ENCODE assay signal across 8 cellular contexts in genomic region chr20:35305682-35306556, GRCh38. TPM values are rescaled to one million over a fixed set of nuclear protein-coding genes. Genes with fewer than 3 reads are reported as not detected.
DNase-seq lines count a peak whose midpoint lies in the region; ATAC-seq, FAIRE-seq and TF ChIP-seq lines count a peak whose summit lies in the region.

No MANE protein-coding gene starts in this region.

- intact Hi-C loops in mucosa of descending colon (cut with DNase I, micrococcal nuclease): no loop called here

- peaks cover 50% of the 10 kb centered on the region for H3K4me1 ChIP-seq in SJCRH30
- H3K4me1 ChIP-seq in astrocyte (ENCODE audit: insufficient read depth, low read length): peaks cover 85% of the 10 kb centered on the region
- peaks cover 9% of the 10 kb centered on the region for H3K4me1 ChIP-seq in mucosa of descending colon (ENCODE audit: low read depth)

- H3K36me3 ChIP-seq in SJCRH30 (no peaks in the 10 kb centered on the region), astrocyte (ENCODE audit: insufficient read depth, low read length) (no peaks in the 10 kb centered on the region), mucosa of descending colon (ENCODE audit: low read depth) (no peaks in the 10 kb centered on the region)

- H3K27ac Mint-ChIP-seq in astrocyte (ENCODE audit: unreplicated experiment): peak overlapping the region; percentile 100
- H3K27ac Mint-ChIP-seq in stimulated activated naive CD8-positive, alpha-beta T cell treated with anti-CD3 and anti-CD28 coated beads, Interleukin-15, amount 100 ng/mL, for 72 hours: peak overlapping the region; percentile 66 to 96

- H3K27ac ChIP-seq in SJCRH30 (peak overlapping the region; percentile 93), astrocyte (ENCODE audit: low read depth, low read length) (peak overlapping the region; percentile 100)

- peaks cover 66% of the 10 kb centered on the region for H3K4me1 Mint-ChIP-seq in astrocyte (ENCODE audit: low read depth, unreplicated experiment)
- H3K4me1 Mint-ChIP-seq in stimulated activated naive CD8-positive, alpha-beta T cell treated with anti-CD3 and anti-CD28 coated beads, Interleukin-15, amount 100 ng/mL, for 72 hours: peaks cover 59% of the 10 kb centered on the region

- no peaks in the 10 kb centered on the region for H3K27me3 Mint-ChIP-seq in astrocyte (ENCODE audit: low read depth, unreplicated experiment)
- no peaks in the 10 kb centered on the region for H3K27me3 Mint-ChIP-seq in stimulated activated naive CD8-positive, alpha-beta T cell treated with anti-CD3 and anti-CD28 coated beads, Interleukin-15, amount 100 ng/mL, for 72 hours

- H3K36me3 Mint-ChIP-seq in astrocyte (ENCODE audit: low read depth, unreplicated experiment): peaks cover 9% of the 10 kb centered on the region

- ATAC-seq in GM18520 (IDR thresholded peaks at IDR 0.05; ENCODE audit: unreplicated experiment): peak; percentile 52
- peak; percentile 75 for ATAC-seq in mucosa of descending colon
- peak; percentile 99 for ATAC-seq in stimulated activated naive CD8-positive, alpha-beta T cell treated with anti-CD3 and anti-CD28 coated beads, Interleukin-15, amount 100 ng/mL, for 72 hours
- ATAC-seq in HG02759 (IDR thresholded peaks at IDR 0.05; ENCODE audit: unreplicated experiment): no peak
- no peak for ATAC-seq in HG03025 (IDR thresholded peaks at IDR 0.05; ENCODE audit: low FRiP score, unreplicated experiment)
- ATAC-seq in HG03432 (IDR thresholded peaks at IDR 0.05; ENCODE audit: unreplicated experiment): no peak

- H3K9me3 Mint-ChIP-seq in astrocyte (ENCODE audit: unreplicated experiment): peaks cover 3% of the 10 kb centered on the region
- H3K9me3 Mint-ChIP-seq in stimulated activated naive CD8-positive, alpha-beta T cell treated with anti-CD3 and anti-CD28 coated beads, Interleukin-15, amount 100 ng/mL, for 72 hours: no peaks in the 10 kb centered on the region

- DNase-seq in SJCRH30: peak; percentile 99
- peak; percentile 100 for DNase-seq in astrocyte (ENCODE audit: low read depth)
- DNase-seq in mucosa of descending colon: peak in 1 of 3 donors; percentile 70
- DNase-seq in stimulated activated naive CD8-positive, alpha-beta T cell treated with anti-CD3 and anti-CD28 coated beads, Interleukin-15, amount 100 ng/mL, for 72 hours: peak; percentile 81 to 92

- TF ChIP-seq CTCF in astrocyte (IDR thresholded peaks at IDR 0.05; ENCODE audit: insufficient read depth, low read depth, low read length) (no peak), mucosa of descending colon (IDR thresholded peaks at IDR 0.05) (no peak)

- peak overlapping the region; percentile 61 for H3K4me3 Mint-ChIP-seq in astrocyte (ENCODE audit: unreplicated experiment)
- H3K4me3 Mint-ChIP-seq in stimulated activated naive CD8-positive, alpha-beta T cell treated with anti-CD3 and anti-CD28 coated beads, Interleukin-15, amount 100 ng/mL, for 72 hours: peak overlapping the region; percentile 60 to 74

- no peaks in the 10 kb centered on the region for H3K9me3 ChIP-seq in SJCRH30 (replicated peaks)
- H3K9me3 ChIP-seq in astrocyte (ENCODE audit: insufficient read depth, low read depth, low read length): no peaks in the 10 kb centered on the region
- no peaks in the 10 kb centered on the region for H3K9me3 ChIP-seq in mucosa of descending colon

- H3K27me3 ChIP-seq in SJCRH30 (no peaks in the 10 kb centered on the region), astrocyte (ENCODE audit: insufficient read depth, low read length) (no peaks in the 10 kb centered on the region)

- peaks cover 8% of the 10 kb centered on the region for H3K79me2 ChIP-seq in astrocyte (ENCODE audit: insufficient read depth, low read length)

- peak overlapping the region; percentile 51 for H3K4me2 ChIP-seq in astrocyte (ENCODE audit: low read length)

- peak; percentile 95 for FAIRE-seq in astrocyte (lab: Jason Lieb, UNC)

- peak overlapping the region; percentile 84 for H3K9ac ChIP-seq in astrocyte (ENCODE audit: low read length)

- no peak overlapping the region for H2AFZ ChIP-seq in astrocyte (ENCODE audit: low read depth, low read length)

- H4K20me1 ChIP-seq in astrocyte (ENCODE audit: insufficient read depth, low read length): no peaks in the 10 kb centered on the region

- no peak overlapping the region for H3K4me3 ChIP-seq in SJCRH30
- no peak overlapping the region for H3K4me3 ChIP-seq in astrocyte (ENCODE audit: insufficient read depth, low read depth, low read length)
- no peak overlapping the region for H3K4me3 ChIP-seq in mucosa of descending colon

RNA-seq across cellular contexts. Expression of gene FAM83C, which starts 13.7 kb away (rescaled TPM):
- total RNA-seq in SJCRH30 (2014; rRNA removed; shearing (Covaris generic)): 0.10 TPM in 1 of 2 replicates, not detected in the other
- total RNA-seq in astrocyte (not detected in 2 replicates), mucosa of descending colon (under 1 TPM in 2 of 3 donors, not detected in 1; 0.13 to 0.41 TPM)

RNA-seq across cellular contexts. Expression of gene EIF6, which starts 21.3 kb away (rescaled TPM):
- 142 and 157 TPM in 2 replicates for total RNA-seq in SJCRH30 (2014; rRNA removed; shearing (Covaris generic))
- 232 and 271 TPM in 2 replicates for total RNA-seq in astrocyte
- total RNA-seq in mucosa of descending colon: 100 to 1,000 TPM; 105 to 206 (median 182) TPM

RNA-seq across cellular contexts. Expression of gene MMP24OS, which starts 28.0 kb away (rescaled TPM):
- 19.6 and 20.4 TPM in 2 replicates for total RNA-seq in SJCRH30 (2014; rRNA removed; shearing (Covaris generic))
- total RNA-seq in astrocyte (79.8 and 86.5 TPM in 2 replicates), mucosa of descending colon (100 to 1,000 TPM in 2 of 3 donors, 10 to 100 TPM in 1; 90.9 to 156 (median 124) TPM)

Comparison
In these comparisons a context has a peak if more than half of its experiments do, and no peak if none do; other contexts are left out.
1. ATAC-seq: peak in GM18520 (single experiment), mucosa of descending colon (single experiment) and stimulated activated naive CD8-positive, alpha-beta T cell treated with anti-CD3 and anti-CD28 coated beads, Interleukin-15, amount 100 ng/mL, for 72 hours (single experiment); none in HG02759 (single experiment), HG03025 (single experiment) and HG03432 (single experiment).